1 cellular context compared by ENCODE assay signal in the genomic region with DNA sequence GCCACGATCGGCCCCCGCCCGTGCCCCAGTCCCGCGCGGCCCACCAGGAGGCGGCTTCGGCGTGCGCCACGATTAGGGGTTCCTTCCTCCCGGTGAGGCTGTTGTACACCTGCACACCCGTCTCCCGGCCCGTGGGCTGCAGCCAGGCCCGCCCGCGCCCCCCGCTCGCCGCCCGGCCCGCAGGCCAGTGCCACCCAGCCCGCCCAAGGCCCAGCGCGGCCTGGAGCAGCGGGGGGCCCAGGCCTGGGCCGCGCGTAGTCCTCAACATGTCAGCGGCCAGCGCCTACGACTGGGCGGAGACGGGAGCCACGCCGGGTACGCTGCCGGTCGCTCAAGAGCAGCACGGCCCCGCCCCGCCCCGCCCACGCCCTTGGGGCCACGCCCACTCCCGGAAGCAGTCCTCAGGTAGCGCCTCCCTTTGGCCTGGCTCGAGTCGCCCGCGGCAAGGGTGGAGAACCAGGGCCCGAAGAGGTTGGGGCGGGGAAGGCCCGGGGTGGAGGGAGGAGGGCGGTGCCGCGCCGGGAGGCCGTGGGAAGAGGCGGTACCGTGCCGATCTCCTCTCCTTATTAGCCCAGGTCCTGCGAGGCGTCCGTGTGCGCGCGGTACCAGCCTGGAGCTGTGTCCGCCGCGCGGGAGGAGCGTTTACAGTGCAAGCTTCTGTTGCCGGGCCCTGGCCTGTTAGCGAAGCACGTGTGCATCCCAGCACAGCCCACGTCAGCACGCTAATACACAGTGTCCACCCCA.
A peak's percentile ranks its signal among the peaks of the same experiment; 100 is the strongest.
TF ChIP-seq lines count a peak whose summit lies in the region.

A gene with protein sequence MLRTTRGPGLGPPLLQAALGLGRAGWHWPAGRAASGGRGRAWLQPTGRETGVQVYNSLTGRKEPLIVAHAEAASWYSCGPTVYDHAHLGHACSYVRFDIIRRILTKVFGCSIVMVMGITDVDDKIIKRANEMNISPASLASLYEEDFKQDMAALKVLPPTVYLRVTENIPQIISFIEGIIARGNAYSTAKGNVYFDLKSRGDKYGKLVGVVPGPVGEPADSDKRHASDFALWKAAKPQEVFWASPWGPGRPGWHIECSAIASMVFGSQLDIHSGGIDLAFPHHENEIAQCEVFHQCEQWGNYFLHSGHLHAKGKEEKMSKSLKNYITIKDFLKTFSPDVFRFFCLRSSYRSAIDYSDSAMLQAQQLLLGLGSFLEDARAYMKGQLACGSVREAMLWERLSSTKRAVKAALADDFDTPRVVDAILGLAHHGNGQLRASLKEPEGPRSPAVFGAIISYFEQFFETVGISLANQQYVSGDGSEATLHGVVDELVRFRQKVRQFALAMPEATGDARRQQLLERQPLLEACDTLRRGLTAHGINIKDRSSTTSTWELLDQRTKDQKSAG (minus strand): TSS at position 291 of the 744 bp plus-strand sequence. CDS start 23 bp downstream, at position 268.

TF ChIP-seq in HepG2, 621 proteins besides CTCF, POLR2A, EP300 and RAD21 (continued from another document and continues in another):
- TF ChIP-seq SAP130 (CRISPR knock-in tag; IDR thresholded peaks at IDR 0.05; ENCODE audit: low read depth) (peak; percentile 94), U2AF1 (optimal IDR thresholded peaks at IDR 0.05; ENCODE audit: low read depth, low read length) (no peak), RBAK (CRISPR knock-in tag; IDR thresholded peaks at IDR 0.05) (no peak), ZNF7 (CRISPR knock-in tag; IDR thresholded peaks at IDR 0.05) (no peak), SMAD3 (CRISPR knock-in tag; IDR thresholded peaks at IDR 0.05) (no peak), SMARCE1 (IDR thresholded peaks at IDR 0.05; ENCODE audit: borderline replicate concordance) (no peak), MIXL1 (CRISPR knock-in tag; IDR thresholded peaks at IDR 0.05) (peak; percentile 46; the same call in 1 of the 2 replicates), TBP (CRISPR knock-in tag; IDR thresholded peaks at IDR 0.05) (no peak), AGO1 (IDR thresholded peaks at IDR 0.05; ENCODE audit: low read depth, low read length, poor library complexity, severe bottlenecking) (no peak), KLF9 (CRISPR knock-in tag; IDR thresholded peaks at IDR 0.05; ENCODE audit: low read depth) (no peak), ARID2 (CRISPR knock-in tag; IDR thresholded peaks at IDR 0.05; ENCODE audit: borderline replicate concordance) (no peak), RFX5 (IDR thresholded peaks at IDR 0.05; ENCODE audit: low read depth, low read length) (no peak), ZNF260 (CRISPR knock-in tag; IDR thresholded peaks at IDR 0.05; ENCODE audit: borderline replicate concordance, low read depth) (no peak), AKAP8 (CRISPR knock-in tag; IDR thresholded peaks at IDR 0.05) (0 out of 2 replicates have a peak, but pooled peaks have one; percentile 42), XRCC5 (optimal IDR thresholded peaks at IDR 0.05; ENCODE audit: low read length) (peak; percentile 72), REL (CRISPR knock-in tag; conservative IDR thresholded peaks at IDR 0.05) (no peak), ZBTB7B (CRISPR knock-in tag; IDR thresholded peaks at IDR 0.05) (no peak), TEAD2 (CRISPR knock-in tag; IDR thresholded peaks at IDR 0.05) (no peak), NR2F1 (CRISPR knock-in tag; IDR thresholded peaks at IDR 0.05) (no peak), ZSCAN29 (CRISPR knock-in tag; conservative IDR thresholded peaks at IDR 0.05) (no peak; the same call in 1 of the 2 replicates), KDM2A (CRISPR knock-in tag; IDR thresholded peaks at IDR 0.05; ENCODE audit: borderline replicate concordance, low read depth) (peak; percentile 38; the same call in 1 of the 2 replicates), TARDBP (CRISPR knock-in tag; IDR thresholded peaks at IDR 0.05) (peak; percentile 35; the same call in 1 of the 2 replicates), ZNF143 (CRISPR knock-in tag; IDR thresholded peaks at IDR 0.05) (0 out of 2 replicates have a peak, but pooled peaks have one; percentile 17), KLF12 (CRISPR knock-in tag; IDR thresholded peaks at IDR 0.05; ENCODE audit: borderline replicate concordance) (peak; percentile 82; the same call in 1 of the 2 replicates), PCBP2 (optimal IDR thresholded peaks at IDR 0.05; ENCODE audit: low read depth, low read length, poor library complexity, severe bottlenecking) (no peak), ZNF501 (CRISPR knock-in tag; IDR thresholded peaks at IDR 0.05) (peak; percentile 71), ZNF674 (CRISPR knock-in tag; IDR thresholded peaks at IDR 0.05; ENCODE audit: low read depth) (no peak), ZNF589 (CRISPR knock-in tag; conservative IDR thresholded peaks at IDR 0.05) (no peak), FOSL2 (CRISPR knock-in tag; IDR thresholded peaks at IDR 0.05) (peak; percentile 27; the same call in 1 of the 2 replicates), ZNF343 (CRISPR knock-in tag; IDR thresholded peaks at IDR 0.05) (no peak), BRCA1 (CRISPR knock-in tag; IDR thresholded peaks at IDR 0.05) (no peak), JDP2 (CRISPR knock-in tag; IDR thresholded peaks at IDR 0.05; ENCODE audit: borderline replicate concordance) (no peak), ZBTB38 (CRISPR knock-in tag; IDR thresholded peaks at IDR 0.05) (0 out of 2 replicates have a peak, but pooled peaks have one; percentile 50), ZNF460 (CRISPR knock-in tag; IDR thresholded peaks at IDR 0.05; ENCODE audit: borderline replicate concordance) (no peak; the same call in 1 of the 2 replicates), TRIM24 (CRISPR knock-in tag; IDR thresholded peaks at IDR 0.05) (no peak), MTA1 (CRISPR knock-in tag; IDR thresholded peaks at IDR 0.05; ENCODE audit: borderline replicate concordance) (no peak), NCOR1 (IDR thresholded peaks at IDR 0.05; ENCODE audit: borderline replicate concordance, low read length) (no peak), NCOA1 (CRISPR knock-in tag; IDR thresholded peaks at IDR 0.05) (no peak), ZNF616 (CRISPR knock-in tag; IDR thresholded peaks at IDR 0.05; ENCODE audit: low read depth) (no peak), WIZ (CRISPR knock-in tag; IDR thresholded peaks at IDR 0.05) (no peak)
- TF ChIP-seq, protein P1, sequence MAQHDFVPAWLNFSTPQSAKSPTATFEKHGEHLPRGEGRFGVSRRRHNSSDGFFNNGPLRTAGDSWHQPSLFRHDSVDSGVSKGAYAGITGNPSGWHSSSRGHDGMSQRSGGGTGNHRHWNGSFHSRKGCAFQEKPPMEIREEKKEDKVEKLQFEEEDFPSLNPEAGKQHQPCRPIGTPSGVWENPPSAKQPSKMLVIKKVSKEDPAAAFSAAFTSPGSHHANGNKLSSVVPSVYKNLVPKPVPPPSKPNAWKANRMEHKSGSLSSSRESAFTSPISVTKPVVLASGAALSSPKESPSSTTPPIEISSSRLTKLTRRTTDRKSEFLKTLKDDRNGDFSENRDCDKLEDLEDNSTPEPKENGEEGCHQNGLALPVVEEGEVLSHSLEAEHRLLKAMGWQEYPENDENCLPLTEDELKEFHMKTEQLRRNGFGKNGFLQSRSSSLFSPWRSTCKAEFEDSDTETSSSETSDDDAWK (CRISPR knock-in tag; IDR thresholded peaks at IDR 0.05) = no peak
- TF ChIP-seq, protein P2, sequence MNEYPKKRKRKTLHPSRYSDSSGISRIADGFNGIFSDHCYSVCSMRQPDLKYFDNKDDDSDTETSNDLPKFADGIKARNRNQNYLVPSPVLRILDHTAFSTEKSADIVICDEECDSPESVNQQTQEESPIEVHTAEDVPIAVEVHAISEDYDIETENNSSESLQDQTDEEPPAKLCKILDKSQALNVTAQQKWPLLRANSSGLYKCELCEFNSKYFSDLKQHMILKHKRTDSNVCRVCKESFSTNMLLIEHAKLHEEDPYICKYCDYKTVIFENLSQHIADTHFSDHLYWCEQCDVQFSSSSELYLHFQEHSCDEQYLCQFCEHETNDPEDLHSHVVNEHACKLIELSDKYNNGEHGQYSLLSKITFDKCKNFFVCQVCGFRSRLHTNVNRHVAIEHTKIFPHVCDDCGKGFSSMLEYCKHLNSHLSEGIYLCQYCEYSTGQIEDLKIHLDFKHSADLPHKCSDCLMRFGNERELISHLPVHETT (CRISPR knock-in tag; conservative IDR thresholded peaks at IDR 0.05) = no peak
- TF ChIP-seq, protein P3, sequence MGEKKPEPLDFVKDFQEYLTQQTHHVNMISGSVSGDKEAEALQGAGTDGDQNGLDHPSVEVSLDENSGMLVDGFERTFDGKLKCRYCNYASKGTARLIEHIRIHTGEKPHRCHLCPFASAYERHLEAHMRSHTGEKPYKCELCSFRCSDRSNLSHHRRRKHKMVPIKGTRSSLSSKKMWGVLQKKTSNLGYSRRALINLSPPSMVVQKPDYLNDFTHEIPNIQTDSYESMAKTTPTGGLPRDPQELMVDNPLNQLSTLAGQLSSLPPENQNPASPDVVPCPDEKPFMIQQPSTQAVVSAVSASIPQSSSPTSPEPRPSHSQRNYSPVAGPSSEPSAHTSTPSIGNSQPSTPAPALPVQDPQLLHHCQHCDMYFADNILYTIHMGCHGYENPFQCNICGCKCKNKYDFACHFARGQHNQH (CRISPR knock-in tag; IDR thresholded peaks at IDR 0.05) = peak; percentile 73
- TF ChIP-seq, protein P4, sequence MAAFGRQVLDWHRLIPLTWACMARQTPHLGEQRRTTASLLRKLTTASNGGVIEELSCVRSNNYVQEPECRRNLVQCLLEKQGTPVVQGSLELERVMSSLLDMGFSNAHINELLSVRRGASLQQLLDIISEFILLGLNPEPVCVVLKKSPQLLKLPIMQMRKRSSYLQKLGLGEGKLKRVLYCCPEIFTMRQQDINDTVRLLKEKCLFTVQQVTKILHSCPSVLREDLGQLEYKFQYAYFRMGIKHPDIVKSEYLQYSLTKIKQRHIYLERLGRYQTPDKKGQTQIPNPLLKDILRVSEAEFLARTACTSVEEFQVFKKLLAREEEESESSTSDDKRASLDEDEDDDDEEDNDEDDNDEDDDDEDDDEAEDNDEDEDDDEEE (CRISPR knock-in tag; IDR thresholded peaks at IDR 0.05) = peak; percentile 48; the same call in 1 of the 2 replicates
- TF ChIP-seq, protein P5, sequence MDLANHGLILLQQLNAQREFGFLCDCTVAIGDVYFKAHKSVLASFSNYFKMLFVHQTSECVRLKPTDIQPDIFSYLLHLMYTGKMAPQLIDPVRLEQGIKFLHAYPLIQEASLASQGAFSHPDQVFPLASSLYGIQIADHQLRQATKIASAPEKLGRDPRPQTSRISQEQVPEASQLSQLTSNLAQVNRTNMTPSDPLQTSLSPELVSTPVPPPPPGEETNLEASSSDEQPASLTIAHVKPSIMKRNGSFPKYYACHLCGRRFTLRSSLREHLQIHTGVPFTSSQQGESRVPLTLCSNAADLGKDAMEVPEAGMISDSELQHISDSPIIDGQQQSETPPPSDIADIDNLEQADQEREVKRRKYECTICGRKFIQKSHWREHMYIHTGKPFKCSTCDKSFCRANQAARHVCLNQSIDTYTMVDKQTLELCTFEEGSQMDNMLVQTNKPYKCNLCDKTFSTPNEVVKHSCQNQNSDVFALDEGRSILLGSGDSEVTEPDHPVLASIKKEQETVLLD (CRISPR knock-in tag; IDR thresholded peaks at IDR 0.05; ENCODE audit: low read depth) = no peak; the same call in none of the 2 replicates
- TF ChIP-seq, protein P6, sequence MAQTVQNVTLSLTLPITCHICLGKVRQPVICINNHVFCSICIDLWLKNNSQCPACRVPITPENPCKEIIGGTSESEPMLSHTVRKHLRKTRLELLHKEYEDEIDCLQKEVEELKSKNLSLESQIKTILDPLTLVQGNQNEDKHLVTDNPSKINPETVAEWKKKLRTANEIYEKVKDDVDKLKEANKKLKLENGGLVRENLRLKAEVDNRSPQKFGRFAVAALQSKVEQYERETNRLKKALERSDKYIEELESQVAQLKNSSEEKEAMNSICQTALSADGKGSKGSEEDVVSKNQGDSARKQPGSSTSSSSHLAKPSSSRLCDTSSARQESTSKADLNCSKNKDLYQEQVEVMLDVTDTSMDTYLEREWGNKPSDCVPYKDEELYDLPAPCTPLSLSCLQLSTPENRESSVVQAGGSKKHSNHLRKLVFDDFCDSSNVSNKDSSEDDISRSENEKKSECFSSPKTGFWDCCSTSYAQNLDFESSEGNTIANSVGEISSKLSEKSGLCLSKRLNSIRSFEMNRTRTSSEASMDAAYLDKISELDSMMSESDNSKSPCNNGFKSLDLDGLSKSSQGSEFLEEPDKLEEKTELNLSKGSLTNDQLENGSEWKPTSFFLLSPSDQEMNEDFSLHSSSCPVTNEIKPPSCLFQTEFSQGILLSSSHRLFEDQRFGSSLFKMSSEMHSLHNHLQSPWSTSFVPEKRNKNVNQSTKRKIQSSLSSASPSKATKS (CRISPR knock-in tag; IDR thresholded peaks at IDR 0.05) = no peak
- TF ChIP-seq, protein P7, sequence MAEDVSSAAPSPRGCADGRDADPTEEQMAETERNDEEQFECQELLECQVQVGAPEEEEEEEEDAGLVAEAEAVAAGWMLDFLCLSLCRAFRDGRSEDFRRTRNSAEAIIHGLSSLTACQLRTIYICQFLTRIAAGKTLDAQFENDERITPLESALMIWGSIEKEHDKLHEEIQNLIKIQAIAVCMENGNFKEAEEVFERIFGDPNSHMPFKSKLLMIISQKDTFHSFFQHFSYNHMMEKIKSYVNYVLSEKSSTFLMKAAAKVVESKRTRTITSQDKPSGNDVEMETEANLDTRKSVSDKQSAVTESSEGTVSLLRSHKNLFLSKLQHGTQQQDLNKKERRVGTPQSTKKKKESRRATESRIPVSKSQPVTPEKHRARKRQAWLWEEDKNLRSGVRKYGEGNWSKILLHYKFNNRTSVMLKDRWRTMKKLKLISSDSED (CRISPR knock-in tag; IDR thresholded peaks at IDR 0.05) = 0 out of 2 replicates have a peak, but pooled peaks have one; percentile 60
- TF ChIP-seq, protein P8, sequence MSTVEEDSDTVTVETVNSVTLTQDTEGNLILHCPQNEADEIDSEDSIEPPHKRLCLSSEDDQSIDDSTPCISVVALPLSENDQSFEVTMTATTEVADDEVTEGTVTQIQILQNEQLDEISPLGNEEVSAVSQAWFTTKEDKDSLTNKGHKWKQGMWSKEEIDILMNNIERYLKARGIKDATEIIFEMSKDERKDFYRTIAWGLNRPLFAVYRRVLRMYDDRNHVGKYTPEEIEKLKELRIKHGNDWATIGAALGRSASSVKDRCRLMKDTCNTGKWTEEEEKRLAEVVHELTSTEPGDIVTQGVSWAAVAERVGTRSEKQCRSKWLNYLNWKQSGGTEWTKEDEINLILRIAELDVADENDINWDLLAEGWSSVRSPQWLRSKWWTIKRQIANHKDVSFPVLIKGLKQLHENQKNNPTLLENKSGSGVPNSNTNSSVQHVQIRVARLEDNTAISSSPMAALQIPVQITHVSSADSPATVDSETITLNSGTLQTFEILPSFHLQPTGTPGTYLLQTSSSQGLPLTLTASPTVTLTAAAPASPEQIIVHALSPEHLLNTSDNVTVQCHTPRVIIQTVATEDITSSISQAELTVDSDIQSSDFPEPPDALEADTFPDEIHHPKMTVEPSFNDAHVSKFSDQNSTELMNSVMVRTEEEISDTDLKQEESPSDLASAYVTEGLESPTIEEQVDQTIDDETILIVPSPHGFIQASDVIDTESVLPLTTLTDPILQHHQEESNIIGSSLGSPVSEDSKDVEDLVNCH (CRISPR knock-in tag; IDR thresholded peaks at IDR 0.05) = no peak
- TF ChIP-seq, protein P9, sequence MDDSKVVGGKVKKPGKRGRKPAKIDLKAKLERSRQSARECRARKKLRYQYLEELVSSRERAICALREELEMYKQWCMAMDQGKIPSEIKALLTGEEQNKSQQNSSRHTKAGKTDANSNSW (CRISPR knock-in tag; IDR thresholded peaks at IDR 0.05; ENCODE audit: borderline replicate concordance) = no peak
